ENCODE assay signal across 1 cellular context in genomic region chr5:140690941-140691924, GRCh38.
A peak's percentile ranks its signal among the peaks of the same experiment; 100 is the strongest.
TF ChIP-seq lines count a peak whose summit lies in the region.

Gene HARS1 (minus strand): TSS chr5:140691370. CDS start chr5:140691304, 66 bp downstream.
Gene HARS2 (plus strand): TSS chr5:140691455. CDS start chr5:140691649, 194 bp downstream.

TF ChIP-seq in HEK293, 187 proteins besides CTCF, POLR2A, EP300 and RAD21 (continued from another document and continues in another):
- no peak for TF ChIP-seq ZNF704 (tag by site-specific recombination; IDR thresholded peaks at IDR 0.05)
- peak; percentile 77; the same call in 1 of the 2 replicates for TF ChIP-seq KLF17 (tag by site-specific recombination; IDR thresholded peaks at IDR 0.05)
- TF ChIP-seq ZNF174 (tag by site-specific recombination; IDR thresholded peaks at IDR 0.05), result no peak
- TF ChIP-seq ZNF280C (tag by site-specific recombination; IDR thresholded peaks at IDR 0.05), result no peak
- peak; percentile 80; the same call in 1 of the 2 replicates for TF ChIP-seq ZNF2 (tag by site-specific recombination; IDR thresholded peaks at IDR 0.05)
- no peak for TF ChIP-seq OSR2 (tag by site-specific recombination; IDR thresholded peaks at IDR 0.05)
- TF ChIP-seq IKZF3 (tag by site-specific recombination; IDR thresholded peaks at IDR 0.05), result peak; percentile 86
- peak; percentile 82 for TF ChIP-seq KLF16 (tag by site-specific recombination; IDR thresholded peaks at IDR 0.05)
- TF ChIP-seq ZNF449 (tag by site-specific recombination; IDR thresholded peaks at IDR 0.05), result no peak
- TF ChIP-seq ZNF629 (tag by site-specific recombination; IDR thresholded peaks at IDR 0.05), result peak; percentile 85
- peak; percentile 82 for TF ChIP-seq ZNF660 (tag by site-specific recombination; IDR thresholded peaks at IDR 0.05)
- TF ChIP-seq EGR2 (tag by site-specific recombination; IDR thresholded peaks at IDR 0.05; ENCODE audit: low read depth), result peak; percentile 97
- TF ChIP-seq ZBTB10 (tag by site-specific recombination; IDR thresholded peaks at IDR 0.05), result 0 out of 2 replicates have a peak, but pooled peaks have one; percentile 27
- no peak for TF ChIP-seq ZNF747 (tag by site-specific recombination; IDR thresholded peaks at IDR 0.05)
- TF ChIP-seq BCL11B (tag by site-specific recombination; IDR thresholded peaks at IDR 0.05; ENCODE audit: low read depth), result no peak
- no peak for TF ChIP-seq ZNF140 (tag by site-specific recombination; IDR thresholded peaks at IDR 0.05)
- no peak for TF ChIP-seq YY1 (tag by site-specific recombination; IDR thresholded peaks at IDR 0.05)
- TF ChIP-seq ZBTB6 (tag by site-specific recombination; IDR thresholded peaks at IDR 0.05), result peak; percentile 81; the same call in 1 of the 2 replicates
- no peak for TF ChIP-seq ZNF677 (tag by site-specific recombination; IDR thresholded peaks at IDR 0.05)
- TF ChIP-seq ZNF354C (tag by site-specific recombination; IDR thresholded peaks at IDR 0.05; ENCODE audit: borderline replicate concordance, low read depth), result no peak
- no peak for TF ChIP-seq ZNF701 (tag by site-specific recombination; IDR thresholded peaks at IDR 0.05)
- TF ChIP-seq ZNF513 (tag by site-specific recombination; IDR thresholded peaks at IDR 0.05), result no peak
- TF ChIP-seq ZNF416 (tag by site-specific recombination; IDR thresholded peaks at IDR 0.05), result no peak
- TF ChIP-seq ZNF157 (tag by site-specific recombination; IDR thresholded peaks at IDR 0.05), result no peak
- TF ChIP-seq ZNF184 (tag by site-specific recombination; IDR thresholded peaks at IDR 0.05), result 0 out of 2 replicates have a peak, but pooled peaks have one; percentile 8
- TF ChIP-seq SALL2 (tag by site-specific recombination; IDR thresholded peaks at IDR 0.05; ENCODE audit: borderline replicate concordance), result no peak
- TF ChIP-seq ZNF292 (tag by site-specific recombination; IDR thresholded peaks at IDR 0.05; ENCODE audit: borderline replicate concordance, low read depth), result no peak
- TF ChIP-seq ZNF366 (tag by site-specific recombination; conservative IDR thresholded peaks at IDR 0.05), result peak; percentile 76; the same call in 1 of the 2 replicates
- peak; percentile 70 for TF ChIP-seq ZNF324 (tag by site-specific recombination; IDR thresholded peaks at IDR 0.05)
- no peak for TF ChIP-seq ZNF510 (tag by site-specific recombination; IDR thresholded peaks at IDR 0.05; ENCODE audit: insufficient replicate concordance)
- TF ChIP-seq ZBTB1 (tag by site-specific recombination; IDR thresholded peaks at IDR 0.05), result no peak
- peak; percentile 88; the same call in 1 of the 2 replicates for TF ChIP-seq ZNF561 (tag by site-specific recombination; IDR thresholded peaks at IDR 0.05; ENCODE audit: borderline replicate concordance)
- no peak for TF ChIP-seq ZBTB44 (tag by site-specific recombination; IDR thresholded peaks at IDR 0.05)
- peak; percentile 61 for TF ChIP-seq ZBTB26 (tag by site-specific recombination; optimal IDR thresholded peaks at IDR 0.05)
- peak; percentile 71; the same call in 1 of the 2 replicates for TF ChIP-seq PATZ1 (tag by site-specific recombination; IDR thresholded peaks at IDR 0.05)
- TF ChIP-seq ZNF114 (tag by site-specific recombination; IDR thresholded peaks at IDR 0.05), result no peak
- no peak for TF ChIP-seq PRDM4 (tag by site-specific recombination; IDR thresholded peaks at IDR 0.05)
- TF ChIP-seq ZNF175 (tag by site-specific recombination; IDR thresholded peaks at IDR 0.05), result no peak
- no peak for TF ChIP-seq ZNF549 (tag by site-specific recombination; IDR thresholded peaks at IDR 0.05)
